8 cellular contexts compared by ENCODE assay signal in the genomic region with DNA sequence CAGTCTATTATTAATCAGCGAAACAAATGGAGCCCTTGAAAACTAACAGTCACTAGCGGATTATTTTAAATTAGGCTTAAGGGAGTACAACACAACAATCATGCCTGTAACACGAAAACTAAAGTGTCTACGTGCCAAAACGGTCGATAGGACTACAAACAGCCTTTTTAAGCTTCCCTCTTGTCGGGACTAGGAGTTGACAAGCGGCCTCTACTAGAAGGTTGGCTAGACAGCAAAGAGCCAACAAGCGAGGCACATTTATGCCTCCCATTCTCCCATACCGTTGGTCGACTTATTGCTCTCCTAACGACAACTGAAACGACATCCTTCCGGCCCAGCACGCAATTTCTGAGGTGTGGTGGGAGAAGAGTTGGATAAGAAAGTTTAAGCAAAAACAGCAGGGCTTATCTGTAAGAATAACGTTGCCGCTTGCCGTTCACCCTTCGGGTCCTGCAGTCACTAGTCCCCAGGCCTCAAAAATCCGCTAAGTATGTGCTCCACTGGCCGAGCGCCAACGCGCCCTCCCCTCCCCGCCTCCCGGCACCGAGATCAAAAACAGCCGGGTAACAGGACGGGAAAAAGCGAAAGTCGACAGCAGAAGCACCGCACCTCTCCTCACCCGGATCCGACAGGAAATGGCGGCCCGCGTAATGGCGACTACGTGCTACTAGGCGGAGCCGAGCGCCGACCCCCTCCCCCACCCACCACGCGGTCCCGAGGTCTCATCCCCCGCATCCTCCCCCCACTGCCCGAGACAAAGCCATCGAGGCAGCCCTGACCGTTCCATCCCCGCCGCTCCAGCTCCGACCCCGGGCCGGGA. TPM values are rescaled to one million over a fixed set of nuclear protein-coding genes. Genes with fewer than 3 reads are reported as not detected.
A peak's percentile ranks its signal among the peaks of the same experiment; 100 is the strongest.
DNase-seq lines count a peak whose midpoint lies in the region; ATAC-seq, FAIRE-seq and TF ChIP-seq lines count a peak whose summit lies in the region.

No MANE protein-coding gene starts in this region.

- no peaks in the 10 kb centered on the region for H3K9me2 ChIP-seq in GM23338 (ENCODE audit: insufficient read depth)

- peak overlapping the region; percentile 83 for H3K4me3 ChIP-seq in GM23338
- peak overlapping the region; percentile 100 for H3K4me3 ChIP-seq in astrocyte (ENCODE audit: insufficient read depth, low read depth, low read length)
- H3K4me3 ChIP-seq in rectal smooth muscle tissue (ENCODE audit: low read length) = peak overlapping the region; percentile 99

- no peaks in the 10 kb centered on the region for H3K9me3 Mint-ChIP-seq in Calu3 (ENCODE audit: low read depth, unreplicated experiment)
- no peaks in the 10 kb centered on the region; the same call in 2 of the 3 replicates for H3K9me3 Mint-ChIP-seq in GM23338
- no peaks in the 10 kb centered on the region for H3K9me3 Mint-ChIP-seq in astrocyte (ENCODE audit: unreplicated experiment)

- no peaks in the 10 kb centered on the region for H3K27me3 ChIP-seq in GM23338 (ENCODE audit: insufficient read depth)
- H3K27me3 ChIP-seq in astrocyte (ENCODE audit: insufficient read depth, low read length) = no peaks in the 10 kb centered on the region
- H3K27me3 ChIP-seq in rectal smooth muscle tissue (ENCODE audit: control insufficient read depth, insufficient read depth, low read length) = no peaks in the 10 kb centered on the region

- H3K27me3 Mint-ChIP-seq in Calu3 (ENCODE audit: unreplicated experiment) = no peaks in the 10 kb centered on the region
- peaks cover 21% of the 10 kb centered on the region for H3K27me3 Mint-ChIP-seq in GM23338 (ENCODE audit: insufficient read depth, low read depth, poor library complexity)
- H3K27me3 Mint-ChIP-seq in astrocyte (ENCODE audit: low read depth, unreplicated experiment) = no peaks in the 10 kb centered on the region

- H3K4me2 ChIP-seq in GM23338 = peak overlapping the region; percentile 86
- peak overlapping the region; percentile 91 for H3K4me2 ChIP-seq in astrocyte (ENCODE audit: low read length)

- intact Hi-C loops in Calu3 (cut with micrococcal nuclease; ENCODE audit: unreplicated experiment) = no loop called here

- CTCF ChIA-PET in Calu3 (lab: Charles Lee) = interaction anchor here (0.6 kb wide), 2 partner anchors 41 to 287 kb away, joined by 3 to 7 read pairs; no protein-coding TSS in a partner anchor

- H3K36me3 Mint-ChIP-seq in Calu3 (ENCODE audit: insufficient read depth, unreplicated experiment) = peaks cover 81% of the 10 kb centered on the region
- H3K36me3 Mint-ChIP-seq in GM23338 (ENCODE audit: low read depth) = peaks cover 59% of the 10 kb centered on the region
- peaks cover 15% of the 10 kb centered on the region for H3K36me3 Mint-ChIP-seq in astrocyte (ENCODE audit: low read depth, unreplicated experiment)

- no peaks in the 10 kb centered on the region for H3K9me3 ChIP-seq in astrocyte (ENCODE audit: insufficient read depth, low read depth, low read length)

- H2AFZ ChIP-seq in GM23338 (no peak overlapping the region), astrocyte (ENCODE audit: low read depth, low read length) (peak overlapping the region; percentile 72)

- FAIRE-seq in astrocyte (lab: Jason Lieb, UNC) (no peak), urothelium cell line (lab: Jason Lieb, UNC) (no peak)

- H3K4me1 Mint-ChIP-seq in Calu3 (ENCODE audit: low read depth, unreplicated experiment) = peaks cover 29% of the 10 kb centered on the region
- H3K4me1 Mint-ChIP-seq in GM23338 = peaks cover 46% of the 10 kb centered on the region
- H3K4me1 Mint-ChIP-seq in astrocyte (ENCODE audit: low read depth, unreplicated experiment) = peaks cover 18% of the 10 kb centered on the region

- BruUV-seq in Calu3 (replicated peaks; lab: Mats Ljungman, UMichigan) = no TSS peak

- peaks cover 39% of the 10 kb centered on the region for H3K36me3 ChIP-seq in GM23338 (ENCODE audit: insufficient read depth)
- peaks cover 36% of the 10 kb centered on the region for H3K36me3 ChIP-seq in astrocyte (ENCODE audit: insufficient read depth, low read length)
- peaks cover 14% of the 10 kb centered on the region for H3K36me3 ChIP-seq in rectal smooth muscle tissue (ENCODE audit: control insufficient read depth, insufficient read depth, low read length)

- H3K9ac ChIP-seq in astrocyte (ENCODE audit: low read length) = peak overlapping the region; percentile 100
- peak overlapping the region; percentile 100 for H3K9ac ChIP-seq in rectal smooth muscle tissue (ENCODE audit: low read length)

- H3K27ac ChIP-seq in GM23338 (ENCODE audit: low read depth) (peak overlapping the region; percentile 99), astrocyte (ENCODE audit: low read depth, low read length) (peak overlapping the region; percentile 100), rectal smooth muscle tissue (ENCODE audit: low read depth, low read length) (peak overlapping the region; percentile 100)

- TF ChIP-seq CTCF in Calu3 (IDR thresholded peaks at IDR 0.05; ENCODE audit: unreplicated experiment) (no peak), GM23338 (conservative IDR thresholded peaks at IDR 0.05; ENCODE audit: low read depth in 2 of 2) (no peak), astrocyte (IDR thresholded peaks at IDR 0.05; ENCODE audit: insufficient read depth, low read depth, low read length) (no peak)

- H3K4me3 Mint-ChIP-seq in Calu3 (ENCODE audit: low read depth, unreplicated experiment) = peak overlapping the region; percentile 87
- peak overlapping the region; percentile 95 for H3K4me3 Mint-ChIP-seq in GM23338
- peak overlapping the region; percentile 100 for H3K4me3 Mint-ChIP-seq in astrocyte (ENCODE audit: unreplicated experiment)

- peak; percentile 60 for ATAC-seq in GM23338

- H3F3A ChIP-seq in GM23338 (replicated peaks; ENCODE audit: low read depth) = peaks cover 23% of the 10 kb centered on the region; the same call in 1 of the 2 replicates

- H3K27ac Mint-ChIP-seq in Calu3 (ENCODE audit: unreplicated experiment) (peak overlapping the region; percentile 94), GM23338 (peak overlapping the region; percentile 100), astrocyte (ENCODE audit: unreplicated experiment) (peak overlapping the region; percentile 100)

- H3K4me1 ChIP-seq in GM23338 (ENCODE audit: insufficient read depth) (peaks cover 28% of the 10 kb centered on the region), astrocyte (ENCODE audit: insufficient read depth, low read length) (no peaks in the 10 kb centered on the region), rectal smooth muscle tissue (ENCODE audit: control insufficient read depth, insufficient read depth, low read length) (peaks cover 17% of the 10 kb centered on the region)

- peaks cover 52% of the 10 kb centered on the region for H4K20me1 ChIP-seq in GM23338 (replicated peaks; ENCODE audit: insufficient read depth)
- H4K20me1 ChIP-seq in astrocyte (ENCODE audit: insufficient read depth, low read length) = peaks cover 52% of the 10 kb centered on the region

- DNase-seq in Calu3 = peak; percentile 72
- peak; percentile 87 for DNase-seq in GM23338 (ENCODE audit: low spot score)
- DNase-seq in NCI-H1105 (lab: John Stamatoyannopoulos, UW) = peak; percentile 79
- DNase-seq in T1000 (lab: John Stamatoyannopoulos, UW) = peak; percentile 36
- DNase-seq in astrocyte (ENCODE audit: low read depth) = peak; percentile 61
- peak; percentile 84 for DNase-seq in hepatic stellate cell (ENCODE audit: low spot score)
- peak; percentile 70 for DNase-seq in urothelium cell line (ENCODE audit: low spot score)

- peaks cover 92% of the 10 kb centered on the region for H3K79me2 ChIP-seq in GM23338 (replicated peaks; ENCODE audit: insufficient read depth)
- peaks cover 97% of the 10 kb centered on the region for H3K79me2 ChIP-seq in astrocyte (ENCODE audit: insufficient read depth, low read length)

TF ChIP-seq in GM23338, 12 proteins besides CTCF, POLR2A, EP300 and RAD21 (continues in another document):
- TF ChIP-seq, protein P1, sequence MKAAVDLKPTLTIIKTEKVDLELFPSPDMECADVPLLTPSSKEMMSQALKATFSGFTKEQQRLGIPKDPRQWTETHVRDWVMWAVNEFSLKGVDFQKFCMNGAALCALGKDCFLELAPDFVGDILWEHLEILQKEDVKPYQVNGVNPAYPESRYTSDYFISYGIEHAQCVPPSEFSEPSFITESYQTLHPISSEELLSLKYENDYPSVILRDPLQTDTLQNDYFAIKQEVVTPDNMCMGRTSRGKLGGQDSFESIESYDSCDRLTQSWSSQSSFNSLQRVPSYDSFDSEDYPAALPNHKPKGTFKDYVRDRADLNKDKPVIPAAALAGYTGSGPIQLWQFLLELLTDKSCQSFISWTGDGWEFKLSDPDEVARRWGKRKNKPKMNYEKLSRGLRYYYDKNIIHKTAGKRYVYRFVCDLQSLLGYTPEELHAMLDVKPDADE (IDR thresholded peaks at IDR 0.05) = peak; percentile 36; the same call in 1 of the 2 replicates

RNA-seq across cellular contexts. Expression of a gene that starts 0.8 kb away (rescaled TPM):
- total RNA-seq in Calu3 (2022) = 517 and 543 TPM in 2 replicates
- total RNA-seq in GM23338 (2014; rRNA removed; shearing (Covaris generic)) = 918 and 1,083 TPM in 2 replicates
- polyA plus RNA-seq in GM23338 (2016; fragmentation: Nextera tagmentation; extraction: Ambion mirVana) = 403 and 417 TPM in 2 replicates
- 488 and 511 TPM in 2 replicates for total RNA-seq in astrocyte

RNA-seq across cellular contexts. Expression of a gene that starts 1.4 kb away (rescaled TPM):
- total RNA-seq in Calu3 (2022) = 13.4 and 15.4 TPM in 2 replicates
- 34.2 and 36.1 TPM in 2 replicates for total RNA-seq in GM23338 (2014; rRNA removed; shearing (Covaris generic))
- polyA plus RNA-seq in GM23338 (2016; fragmentation: Nextera tagmentation; extraction: Ambion mirVana) = 14.5 and 16.9 TPM in 2 replicates
- 6.3 and 6.5 TPM in 2 replicates for total RNA-seq in astrocyte

RNA-seq across cellular contexts. Expression of a gene that starts 58.0 kb away (rescaled TPM):
- total RNA-seq in Calu3 (2022) (5.8 and 6.6 TPM in 2 replicates), astrocyte (2.2 and 3.0 TPM in 2 replicates)
- 3.3 and 3.9 TPM in 2 replicates for total RNA-seq in GM23338 (2014; rRNA removed; shearing (Covaris generic))
- 4.7 and 8.2 TPM in 2 replicates for polyA plus RNA-seq in GM23338 (2016; fragmentation: Nextera tagmentation; extraction: Ambion mirVana)

Comparison
In these comparisons a context has a peak if more than half of its experiments do, and no peak if none do; other contexts are left out.
1. Peak in every context shown above with its lines: DNase-seq, ATAC-seq, H3K4me3 ChIP-seq and H3K27ac ChIP-seq.
2. DNase-seq: peak in every context shown above with its lines; median percentile 87 in GM23338; 84 in hepatic stellate cell; 79 in NCI-H1105; 72 in Calu3; 70 in urothelium cell line; 61 in astrocyte; 36 in T1000.